In the genomic region with DNA sequence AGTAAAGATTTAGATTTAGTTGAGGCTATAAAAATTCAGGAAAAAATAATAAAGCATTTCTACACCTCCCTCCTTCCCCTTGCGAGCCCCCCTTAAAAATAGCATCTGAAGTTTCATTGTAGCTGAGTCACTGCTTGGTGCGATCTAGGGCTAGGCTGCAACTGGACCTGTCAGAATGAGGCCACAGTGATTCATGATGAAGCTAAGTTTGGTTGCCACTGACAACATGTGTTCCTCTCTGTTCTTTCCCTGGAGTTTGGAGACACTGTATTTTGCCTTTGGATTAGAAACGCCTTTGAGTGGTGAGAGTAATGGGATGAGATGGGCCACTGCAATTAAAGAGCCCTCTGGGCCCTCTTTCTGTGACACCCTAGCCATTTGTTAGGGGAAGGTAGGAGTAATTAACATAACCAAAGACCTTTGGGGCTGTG, we compare ENCODE assay signal across 10 cellular contexts.
DNase-seq lines count a peak whose midpoint lies in the region; ATAC-seq and TF ChIP-seq lines count a peak whose summit lies in the region.
"Had no signal": no experiment of that assay in that cellular context is flagged by ENCODE, and none has a peak within 500 bp of the region (broad histone marks: within the 10 kb centered on the region; RNA-seq: fewer than 3 reads in every experiment).

No MANE protein-coding gene starts in this region.

- peaks cover 19 to 30% of the 10 kb centered on the region in 2 donors for H3K4me1 ChIP-seq in thoracic aorta (ENCODE audit: control insufficient read depth in 1 of 2, low read depth in 2 of 2)

- no peaks in the 10 kb centered on the region for H3K27me3 ChIP-seq in thoracic aorta (replicated peaks; ENCODE audit: insufficient read depth)

- DNase-seq in NCI-H82 (lab: John Stamatoyannopoulos, UW) (peak; percentile 20), NCI-H82 treated with DMSO at 0.1 percent for 48 hours (lab: John Stamatoyannopoulos, UW; ENCODE audit: unreplicated experiment) (no peak), amniotic epithelial cell (ENCODE audit: low read depth) (peak; percentile 84), iPS-NIHi7 (ENCODE audit: extremely low spot score) (peak; percentile 52), thoracic aorta (ENCODE audit: low spot score) (peak; percentile 45), NCI-H524 treated with DMSO at 0.1 percent for 48 hours (lab: John Stamatoyannopoulos, UW) (no peak)
- DNase-seq: activated T-cell treated with anti-CD3 and anti-CD28 coated beads, Interleukin-2, amount 50 U/mL, for 4 hours; NCI-H1417 treated with DMSO at 0.1 percent for 48 hours had no signal

- H3K27ac ChIP-seq in thoracic aorta = peak overlapping the region; percentile 58 to 70

- no peaks in the 10 kb centered on the region for H3K36me3 ChIP-seq in thoracic aorta

- H3K4me3 ChIP-seq in thoracic aorta = peak overlapping the region; percentile 39

- no peak for TF ChIP-seq CTCF in thoracic aorta (IDR thresholded peaks at IDR 0.05)

- H3K9me3 ChIP-seq in thoracic aorta = no peaks in the 10 kb centered on the region

- ATAC-seq in thoracic aorta (ENCODE audit: insufficient number of reproducible peaks, low FRiP score, low read depth) (peak; percentile 99), GM21576 (IDR thresholded peaks at IDR 0.05; ENCODE audit: unreplicated experiment) (no peak), GM19351 (IDR thresholded peaks at IDR 0.05; ENCODE audit: unreplicated experiment) (no peak)
- ATAC-seq: activated T-cell treated with anti-CD3 and anti-CD28 coated beads, Interleukin-2, amount 50 U/mL, for 4 hours had no signal

Comparison
In these comparisons a context has a peak if more than half of its experiments do, and no peak if none do; other contexts are left out.
1. DNase-seq: peak in NCI-H82 (single experiment), amniotic epithelial cell (single experiment), iPS-NIHi7 (single experiment) and thoracic aorta (single experiment); none in NCI-H82 treated with DMSO at 0.1 percent for 48 hours (single experiment) and NCI-H524 treated with DMSO at 0.1 percent for 48 hours (single experiment).